1 cellular context compared by ENCODE assay signal in the genomic region with DNA sequence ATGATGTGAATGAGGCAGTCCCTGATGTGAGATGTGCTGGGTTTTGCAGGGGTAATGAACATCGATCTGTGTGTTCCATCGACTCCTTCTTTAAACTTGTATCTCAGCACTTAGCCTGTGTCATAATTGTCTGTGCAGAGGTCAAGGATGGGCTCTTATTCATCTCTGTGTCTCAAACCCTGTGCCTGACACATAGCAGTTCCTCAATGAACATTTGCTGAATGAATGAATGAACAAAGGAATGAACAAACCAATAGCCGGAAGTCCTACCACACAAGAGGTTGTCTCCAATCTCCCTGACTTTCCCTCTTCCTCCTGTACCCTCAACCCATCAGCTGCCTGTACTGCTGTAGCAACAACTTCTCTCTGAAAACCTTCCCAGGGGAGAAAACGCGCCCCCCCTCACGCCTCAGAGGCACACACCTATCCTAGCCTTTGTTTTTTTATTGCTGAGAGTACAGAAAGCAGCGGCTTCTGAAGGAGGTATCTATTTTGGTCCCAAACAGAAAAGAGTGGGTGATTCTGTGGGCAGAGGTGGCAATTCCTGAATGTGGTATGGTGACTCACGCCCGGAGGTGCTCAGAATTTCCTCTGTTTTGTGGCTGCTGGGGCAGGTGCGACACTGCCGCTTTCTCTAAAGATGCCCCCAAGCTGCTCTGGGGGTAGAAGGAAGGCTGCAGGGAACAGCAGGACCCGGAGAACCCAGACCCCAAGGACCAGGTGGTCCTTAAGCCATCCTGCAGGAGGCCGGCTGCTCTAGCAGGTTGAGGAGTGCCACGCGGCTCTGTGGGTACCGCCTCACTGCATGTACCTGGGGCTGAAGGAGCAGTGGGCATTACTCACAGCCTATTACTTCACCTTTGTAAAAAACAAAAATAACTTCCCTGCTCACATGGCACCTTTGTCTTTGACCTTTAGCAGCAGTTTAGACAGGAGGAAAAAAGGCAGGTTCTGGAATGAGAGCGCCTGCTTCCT.
TF ChIP-seq lines count a peak whose summit lies in the region.

No MANE protein-coding gene starts in this region.

TF ChIP-seq in HCT116, 20 proteins besides CTCF, POLR2A, EP300 and RAD21 (continued from another document):
- TF ChIP-seq, protein P1, sequence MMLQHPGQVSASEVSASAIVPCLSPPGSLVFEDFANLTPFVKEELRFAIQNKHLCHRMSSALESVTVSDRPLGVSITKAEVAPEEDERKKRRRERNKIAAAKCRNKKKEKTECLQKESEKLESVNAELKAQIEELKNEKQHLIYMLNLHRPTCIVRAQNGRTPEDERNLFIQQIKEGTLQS (IDR thresholded peaks at IDR 0.05): no peak
- TF ChIP-seq ZFX (IDR thresholded peaks at IDR 0.05): no peak
- TF ChIP-seq CBX3 (IDR thresholded peaks at IDR 0.05; ENCODE audit: low read depth): no peak
- no peak for TF ChIP-seq YY1 (IDR thresholded peaks at IDR 0.05; ENCODE audit: extremely low read depth, insufficient replicate concordance, low read depth, low read length)
- TF ChIP-seq TCF7L2 (IDR thresholded peaks at IDR 0.05; ENCODE audit: borderline replicate concordance, extremely low read depth, insufficient read depth, insufficient read length): no peak
- TF ChIP-seq, protein P2, sequence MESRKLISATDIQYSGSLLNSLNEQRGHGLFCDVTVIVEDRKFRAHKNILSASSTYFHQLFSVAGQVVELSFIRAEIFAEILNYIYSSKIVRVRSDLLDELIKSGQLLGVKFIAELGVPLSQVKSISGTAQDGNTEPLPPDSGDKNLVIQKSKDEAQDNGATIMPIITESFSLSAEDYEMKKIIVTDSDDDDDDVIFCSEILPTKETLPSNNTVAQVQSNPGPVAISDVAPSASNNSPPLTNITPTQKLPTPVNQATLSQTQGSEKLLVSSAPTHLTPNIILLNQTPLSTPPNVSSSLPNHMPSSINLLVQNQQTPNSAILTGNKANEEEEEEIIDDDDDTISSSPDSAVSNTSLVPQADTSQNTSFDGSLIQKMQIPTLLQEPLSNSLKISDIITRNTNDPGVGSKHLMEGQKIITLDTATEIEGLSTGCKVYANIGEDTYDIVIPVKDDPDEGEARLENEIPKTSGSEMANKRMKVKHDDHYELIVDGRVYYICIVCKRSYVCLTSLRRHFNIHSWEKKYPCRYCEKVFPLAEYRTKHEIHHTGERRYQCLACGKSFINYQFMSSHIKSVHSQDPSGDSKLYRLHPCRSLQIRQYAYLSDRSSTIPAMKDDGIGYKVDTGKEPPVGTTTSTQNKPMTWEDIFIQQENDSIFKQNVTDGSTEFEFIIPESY (IDR thresholded peaks at IDR 0.05; ENCODE audit: extremely low read depth, insufficient replicate concordance, low read length): no peak
